8 cellular contexts compared by ENCODE assay signal in genomic region chr1:172380441-172381244, GRCh38. TPM values are rescaled to one million over a fixed set of nuclear protein-coding genes. Genes with fewer than 3 reads are reported as not detected.
DNase-seq lines count a peak whose midpoint lies in the region; ATAC-seq, FAIRE-seq and TF ChIP-seq lines count a peak whose summit lies in the region.

No MANE protein-coding gene starts in this region.

- H3K36me3 ChIP-seq in Peyer's patch: no peaks in the 10 kb centered on the region
- no peaks in the 10 kb centered on the region for H3K36me3 ChIP-seq in upper lobe of right lung

- H3K9me3 ChIP-seq in Peyer's patch (no peaks in the 10 kb centered on the region), upper lobe of right lung (no peaks in the 10 kb centered on the region)

- H3K27me3 ChIP-seq in Peyer's patch (no peaks in the 10 kb centered on the region), upper lobe of right lung (no peaks in the 10 kb centered on the region)

- no peak for FAIRE-seq in frontal cortex (lab: Jason Lieb, UNC)

- H3K4me3 ChIP-seq in Peyer's patch (no peak overlapping the region), upper lobe of right lung (no peak overlapping the region)

- TF ChIP-seq CTCF in Peyer's patch (IDR thresholded peaks at IDR 0.05) (no peak), upper lobe of right lung (IDR thresholded peaks at IDR 0.05) (no peak)

- DNase-seq in activated CD4-positive, CD25-positive, alpha-beta regulatory T cell (lab: John Stamatoyannopoulos, UW): no peak
- DNase-seq in Peyer's patch (peak in 2 of 3 donors; percentile 28 to 54), lung microvascular endothelial cell (ENCODE audit: low read depth in 2 of 2) (peak; percentile 56 to 70), upper lobe of right lung (no peak), Right ventricle myocardium inferior (ENCODE audit: missing footprints) (no peak), frontal cortex (ENCODE audit: low spot score in 2 of 2) (no peak)

- H3K27ac ChIP-seq in Peyer's patch (peak overlapping the region in 2 of 4 donors; percentile 66), upper lobe of right lung (no peak overlapping the region)

- peak; percentile 92 to 96 for ATAC-seq in activated CD4-positive, CD25-positive, alpha-beta regulatory T cell treated with anti-CD3 and anti-CD28 coated beads, Interleukin-2, amount 50 U/mL, for 24 hours
- ATAC-seq in HG02763 (IDR thresholded peaks at IDR 0.05; ENCODE audit: unreplicated experiment) (peak; percentile 75), upper lobe of right lung (no peak), Right ventricle myocardium inferior (no peak)

- no peak for TF ChIP-seq POLR2A in Peyer's patch (IDR thresholded peaks at IDR 0.05)

- intact Hi-C loops in upper lobe of right lung (cut with DNase I): no loop called here
- intact Hi-C loops in Right ventricle myocardium inferior (cut with DNase I): no loop called here

- peaks cover 0 to 11% (median 0%) of the 10 kb centered on the region in 4 donors for H3K4me1 ChIP-seq in Peyer's patch
- H3K4me1 ChIP-seq in upper lobe of right lung: peaks cover 4% of the 10 kb centered on the region

RNA-seq across cellular contexts. Expression of gene C1orf105, which starts 39.8 kb away (rescaled TPM):
- total RNA-seq in Peyer's patch: not detected
- not detected in 2 replicates for total RNA-seq in lung microvascular endothelial cell
- not detected for total RNA-seq in upper lobe of right lung
- 25.2 TPM for total RNA-seq in Right ventricle myocardium inferior
- total RNA-seq in frontal cortex: not detected

Comparison
In these comparisons a context has a peak if more than half of its experiments do, and no peak if none do; other contexts are left out.
1. ATAC-seq: peak in activated CD4-positive, CD25-positive, alpha-beta regulatory T cell treated with anti-CD3 and anti-CD28 coated beads, Interleukin-2, amount 50 U/mL, for 24 hours (2 of 2) and HG02763 (single experiment); none in upper lobe of right lung (single experiment) and Right ventricle myocardium inferior (single experiment).
2. DNase-seq: peak in Peyer's patch (2 of 3) and lung microvascular endothelial cell (2 of 2); none in activated CD4-positive, CD25-positive, alpha-beta regulatory T cell (0 of 4), upper lobe of right lung (single experiment), Right ventricle myocardium inferior (single experiment) and frontal cortex (0 of 2).
3. RNA of gene C1orf105, which starts 39.8 kb away (total RNA-seq): 25.2 TPM in Right ventricle myocardium inferior (single experiment); not detected in Peyer's patch, not detected in lung microvascular endothelial cell, not detected in upper lobe of right lung (single experiment) and not detected in frontal cortex (single experiment); every median in the first group is over 10 times any median in the second.